Comparison of ENCODE assay signal across 9 cellular contexts in genomic region chr9:131271016-131271273, GRCh38. TPM values are rescaled to one million over a fixed set of nuclear protein-coding genes. Genes with fewer than 3 reads are reported as not detected.
DNase-seq lines count a peak whose midpoint lies in the region; ATAC-seq and TF ChIP-seq lines count a peak whose summit lies in the region.
"Not testable (repeated sequence)": the region's sequence is repeated elsewhere in the genome, so short reads cannot be mapped to it uniquely, and the experiment has no call there.
"Had no signal": no experiment of that assay in that cellular context is flagged by ENCODE, and none has a peak within 500 bp of the region (broad histone marks: within the 10 kb centered on the region; RNA-seq: fewer than 3 reads in every experiment).

No MANE protein-coding gene starts in this region.

- WGBS in right cardiac atrium = 63% methylated on average over 1 of the region's 1 CpG
- WGBS in stomach, 5 donors = 69 to 84% (median 78%) methylated on average over 1 of the region's 1 CpG

- not testable (repeated sequence) for TF ChIP-seq POLR2A in stomach (IDR thresholded peaks at IDR 0.05)

- not testable (repeated sequence) for H3K4me3 Mint-ChIP-seq in WTC11
- peak overlapping the region; percentile 100 for H3K4me3 Mint-ChIP-seq in activated T-helper 2 cell treated with anti-CD3 and anti-CD28 coated beads, Interferon-gamma antibody, Interleukin-2, Interleukin-4, amounts not matched to agents 10 μg/mL and 5 μg/mL and 100 μg/mL, durations not matched to agents 14 hours and 24 hours and 36 hours (ENCODE audit: low read depth)
- H3K4me3 Mint-ChIP-seq in natural killer cell treated with Interleukin-12 subunit alpha and Interleukin-12 subunit beta and Interleukin-15 and Interleukin-18, amount 100 ng/mL, for 72 hours = peak overlapping the region; percentile 90

- not testable (repeated sequence) for ATAC-seq in WTC11; right cardiac atrium; natural killer cell treated with Interleukin-12 subunit alpha and Interleukin-12 subunit beta and Interleukin-15 and Interleukin-18, amount 100 ng/mL, for 72 hours

- not testable (repeated sequence) for H3K36me3 Mint-ChIP-seq in WTC11; natural killer cell treated with Interleukin-12 subunit alpha and Interleukin-12 subunit beta and Interleukin-15 and Interleukin-18, amount 100 ng/mL, for 72 hours
- H3K36me3 Mint-ChIP-seq in activated T-helper 2 cell treated with anti-CD3 and anti-CD28 coated beads, Interferon-gamma antibody, Interleukin-2, Interleukin-4, amounts not matched to agents 10 μg/mL and 5 μg/mL and 100 μg/mL, durations not matched to agents 14 hours and 24 hours and 36 hours (ENCODE audit: low read depth) = peaks cover 72% of the 10 kb centered on the region

- peak overlapping the region; percentile 63 for H3K4me3 ChIP-seq in HL-60 (replicated peaks; ENCODE audit: insufficient read depth, low read length)
- H3K4me3 ChIP-seq in colonic mucosa; right cardiac atrium (ENCODE audit: low read length); stomach: not testable (repeated sequence)

- intact Hi-C loops in activated T-helper 2 cell treated with anti-CD3 and anti-CD28 coated beads, Interferon-gamma antibody, Interleukin-2, Interleukin-4, amounts not matched to agents 10 μg/mL and 5 μg/mL and 100 μg/mL, durations not matched to agents 14 hours and 24 hours and 36 hours (cut with micrococcal nuclease) = loop anchor here (2.0 to 10.0 kb wide), 4 partner anchors 18 to 1236 kb away; no protein-coding TSS in a partner anchor
- intact Hi-C loops in colonic mucosa (cut with DNase I); stomach (cut with DNase I; ENCODE audit: low total_unique reads): not testable (repeated sequence)
- intact Hi-C loops in right cardiac atrium (cut with DNase I) = loop anchor here in 2 of 4 donors (10.0 kb wide), 2 partner anchors 86 to 96 kb away; no protein-coding TSS in a partner anchor

- not testable (repeated sequence) for DNase-seq in HL-60 (ENCODE audit: low read depth in 1 of 2, low spot score in 1 of 2); WTC11 (ENCODE audit: low spot score); activated T-helper 2 cell treated with anti-CD3 and anti-CD28 coated beads, Interferon-gamma antibody, Interleukin-2, Interleukin-4, amounts not matched to agents 10 μg/mL and 5 μg/mL and 100 μg/mL, durations not matched to agents 14 hours and 24 hours and 36 hours (ENCODE audit: low spot score); colonic mucosa; right cardiac atrium; stomach
- DNase-seq in natural killer cell treated with Interleukin-12 subunit alpha and Interleukin-12 subunit beta and Interleukin-15 and Interleukin-18, amount 100 ng/mL, for 72 hours (ENCODE audit: low spot score) = peak; percentile 55

- H3K27me3 Mint-ChIP-seq in WTC11 (ENCODE audit: low read depth); activated T-helper 2 cell treated with anti-CD3 and anti-CD28 coated beads, Interferon-gamma antibody, Interleukin-2, Interleukin-4, amounts not matched to agents 10 μg/mL and 5 μg/mL and 100 μg/mL, durations not matched to agents 14 hours and 24 hours and 36 hours (ENCODE audit: low read depth); natural killer cell treated with Interleukin-12 subunit alpha and Interleukin-12 subunit beta and Interleukin-15 and Interleukin-18, amount 100 ng/mL, for 72 hours: not testable (repeated sequence)

- not testable (repeated sequence) for H3K4me1 ChIP-seq in colonic mucosa
- H3K4me1 ChIP-seq in right cardiac atrium (ENCODE audit: control insufficient read depth, insufficient read depth, low read length) (peaks cover 15% of the 10 kb centered on the region), stomach (peaks cover 0 to 64% (median 10%) of the 10 kb centered on the region in 4 donors)

- not testable (repeated sequence) for TF ChIP-seq CTCF in HL-60 (IDR thresholded peaks at IDR 0.05; ENCODE audit: insufficient read depth, low read length); WTC11 (IDR thresholded peaks at IDR 0.05); colonic mucosa (IDR thresholded peaks at IDR 0.05); stomach (IDR thresholded peaks at IDR 0.05)

- not testable (repeated sequence) for H3K27ac Mint-ChIP-seq in WTC11
- H3K27ac Mint-ChIP-seq in activated T-helper 2 cell treated with anti-CD3 and anti-CD28 coated beads, Interferon-gamma antibody, Interleukin-2, Interleukin-4, amounts not matched to agents 10 μg/mL and 5 μg/mL and 100 μg/mL, durations not matched to agents 14 hours and 24 hours and 36 hours = peak overlapping the region; percentile 97
- peak overlapping the region; percentile 82 to 98 for H3K27ac Mint-ChIP-seq in natural killer cell treated with Interleukin-12 subunit alpha and Interleukin-12 subunit beta and Interleukin-15 and Interleukin-18, amount 100 ng/mL, for 72 hours

- H3K4me1 Mint-ChIP-seq in WTC11 = peaks cover 32% of the 10 kb centered on the region
- H3K4me1 Mint-ChIP-seq in activated T-helper 2 cell treated with anti-CD3 and anti-CD28 coated beads, Interferon-gamma antibody, Interleukin-2, Interleukin-4, amounts not matched to agents 10 μg/mL and 5 μg/mL and 100 μg/mL, durations not matched to agents 14 hours and 24 hours and 36 hours (ENCODE audit: low read depth) = peaks cover 54% of the 10 kb centered on the region
- H3K4me1 Mint-ChIP-seq in natural killer cell treated with Interleukin-12 subunit alpha and Interleukin-12 subunit beta and Interleukin-15 and Interleukin-18, amount 100 ng/mL, for 72 hours (ENCODE audit: low read depth in 2 of 2) = peaks cover 51 to 53% of the 10 kb centered on the region in 2 donors

- H3K9me3 Mint-ChIP-seq in WTC11; activated T-helper 2 cell treated with anti-CD3 and anti-CD28 coated beads, Interferon-gamma antibody, Interleukin-2, Interleukin-4, amounts not matched to agents 10 μg/mL and 5 μg/mL and 100 μg/mL, durations not matched to agents 14 hours and 24 hours and 36 hours; natural killer cell treated with Interleukin-12 subunit alpha and Interleukin-12 subunit beta and Interleukin-15 and Interleukin-18, amount 100 ng/mL, for 72 hours: not testable (repeated sequence)

- H3K27me3 ChIP-seq in HL-60 (ENCODE audit: insufficient read depth, poor library complexity, severe bottlenecking); colonic mucosa; right cardiac atrium (ENCODE audit: control insufficient read depth, insufficient read depth): not testable (repeated sequence)
- H3K27me3 ChIP-seq in stomach = peaks cover 0 to 15% (median 0%) of the 10 kb centered on the region in 3 donors

- CTCF ChIA-PET in WTC11 (lab: Charles Lee) = interaction anchor here (0.5 to 7.8 kb wide), 4 partner anchors 14 to 465 kb away, joined by 3 to 57 read pairs (median 6); no protein-coding TSS in a partner anchor

- H3K27ac ChIP-seq in HL-60 (replicated peaks) = peak overlapping the region; percentile 95
- peak overlapping the region; percentile 75 for H3K27ac ChIP-seq in colonic mucosa
- H3K27ac ChIP-seq in right cardiac atrium (ENCODE audit: low read length) = peak overlapping the region; percentile 90
- H3K27ac ChIP-seq in stomach = peak overlapping the region; percentile 57 to 84 (median 76)

- H3K9ac ChIP-seq in colonic mucosa (ENCODE audit: low read depth in 2 of 2, low read length in 2 of 2) = not testable (repeated sequence)

- not testable (repeated sequence) for TF ChIP-seq EP300 in stomach (IDR thresholded peaks at IDR 0.05)

- POLR2A ChIA-PET in WTC11 (lab: Charles Lee) = not testable (repeated sequence)

- not testable (repeated sequence) for H3K9me3 ChIP-seq in colonic mucosa; right cardiac atrium (ENCODE audit: control insufficient read depth, low read length); stomach

- not testable (repeated sequence) for H3K36me3 ChIP-seq in colonic mucosa, stomach

TF ChIP-seq in WTC11, 78 proteins besides CTCF, POLR2A, EP300 and RAD21:
- 0 out of 2 replicates have a peak, but pooled peaks have one; percentile 39 for TF ChIP-seq ZNF121 (CRISPR knock-in tag; IDR thresholded peaks at IDR 0.05)

RNA-seq across cellular contexts. Expression of gene FAM78A, which starts 5.4 kb away (rescaled TPM):
- total RNA-seq in WTC11 (2021) = 3.0 to 3.5 TPM (median 3.4 TPM) in 3 replicates
- total RNA-seq in activated T-helper 2 cell treated with anti-CD3 and anti-CD28 coated beads, Interferon-gamma antibody, Interleukin-2, Interleukin-4, amounts not matched to agents 10 μg/mL and 5 μg/mL and 100 μg/mL, durations not matched to agents 14 hours and 24 hours and 36 hours = 55.3 and 55.5 TPM in 2 replicates
- total RNA-seq in colonic mucosa = 1 to 10 TPM; 1.5 to 2.0 TPM
- 10 to 100 TPM; 37.9 to 63.8 (median 53.9) TPM for total RNA-seq in right cardiac atrium
- polyA plus RNA-seq in right cardiac atrium = 50.7 TPM
- 10 to 100 TPM; 46.2 to 53.3 TPM for total RNA-seq in natural killer cell treated with Interleukin-12 subunit alpha and Interleukin-12 subunit beta and Interleukin-15 and Interleukin-18, amount 100 ng/mL, for 72 hours
- total RNA-seq in stomach = 1 to 10 TPM in 4 of 5 donors, not detected in 1; 1.2 to 3.5 (median 2.5) TPM
- 1 to 10 TPM in 2 of 3 donors, under 1 TPM in 1; 0.85 to 1.6 (median 1.5) TPM for polyA plus RNA-seq in stomach

RNA-seq across cellular contexts. Expression of gene PLPP7, which starts 18.6 kb away (rescaled TPM):
- total RNA-seq in WTC11 (2021) (4.2 to 4.9 TPM (median 4.7 TPM) in 3 replicates), colonic mucosa (1 to 10 TPM in 1 of 2 donors, under 1 TPM in 1; 0.40 to 1.1 TPM), right cardiac atrium (100 to 1,000 TPM in 3 of 4 donors, 10 to 100 TPM in 1; 96.3 to 126 (median 106) TPM), stomach (1 to 10 TPM in 3 of 5 donors, under 1 TPM in 1, not detected in 1; 0.29 to 1.8 (median 1.4) TPM)
- 0.21 TPM in 1 of 2 replicates, not detected in the other for total RNA-seq in activated T-helper 2 cell treated with anti-CD3 and anti-CD28 coated beads, Interferon-gamma antibody, Interleukin-2, Interleukin-4, amounts not matched to agents 10 μg/mL and 5 μg/mL and 100 μg/mL, durations not matched to agents 14 hours and 24 hours and 36 hours
- polyA plus RNA-seq in right cardiac atrium (160 TPM), stomach (1 to 10 TPM in 2 of 3 donors, under 1 TPM in 1; 0.92 to 1.7 (median 1.6) TPM)
- total RNA-seq in natural killer cell treated with Interleukin-12 subunit alpha and Interleukin-12 subunit beta and Interleukin-15 and Interleukin-18, amount 100 ng/mL, for 72 hours = under 1 TPM in 1 of 2 donors, not detected in 1; 0.74 TPM
- total RNA-seq: MCF 10A; T-helper 1 cell treated with Interleukin-12 subunit alpha and Interleukin-12 subunit beta and Interleukin-4 antibody, amounts not matched to agents 30 ng/mL and 1 ng/mL, for 36 hours had no signal

Comparison
In these comparisons a context has a peak if more than half of its experiments do, and no peak if none do; other contexts are left out.
1. RNA of gene PLPP7, which starts 18.6 kb away (total RNA-seq): 96.3 to 126 TPM in right cardiac atrium; 4.2 to 4.9 TPM in WTC11, 0.40 to 1.1 TPM in colonic mucosa, 0.29 to 1.8 TPM in stomach, 0.74 TPM in natural killer cell treated with Interleukin-12 subunit alpha and Interleukin-12 subunit beta and Interleukin-15 and Interleukin-18, amount 100 ng/mL, for 72 hours and 0.21 TPM in activated T-helper 2 cell treated with anti-CD3 and anti-CD28 coated beads, Interferon-gamma antibody, Interleukin-2, Interleukin-4, amounts not matched to agents 10 μg/mL and 5 μg/mL and 100 μg/mL, durations not matched to agents 14 hours and 24 hours and 36 hours; every median in the first group is over 10 times any median in the second.
2. Peak in every context shown above with its lines, with median percentiles within 50 percentile points of each other: H3K27ac ChIP-seq.